Comparison of ENCODE assay signal across 1 cellular context in genomic region chr14:59871166-59871495, GRCh38.
TF ChIP-seq lines count a peak whose summit lies in the region.

No MANE protein-coding gene starts in this region.

TF ChIP-seq in HCT116, 20 proteins besides CTCF, POLR2A, EP300 and RAD21 (continued from another document):
- no peak for TF ChIP-seq CBX3 (IDR thresholded peaks at IDR 0.05; ENCODE audit: low read depth)
- no peak for TF ChIP-seq ELF1 (IDR thresholded peaks at IDR 0.05; ENCODE audit: borderline replicate concordance, low read depth)
- no peak for TF ChIP-seq JUND (IDR thresholded peaks at IDR 0.05)
- no peak for TF ChIP-seq TCF7L2 (IDR thresholded peaks at IDR 0.05; ENCODE audit: borderline replicate concordance, extremely low read depth, insufficient read depth, insufficient read length)
- no peak for TF ChIP-seq EZH2 (IDR thresholded peaks at IDR 0.05)
- no peak for TF ChIP-seq ZNF274 (IDR thresholded peaks at IDR 0.05; ENCODE audit: low read depth, low read length)
- no peak for TF ChIP-seq ATF3 (IDR thresholded peaks at IDR 0.05)
- no peak for TF ChIP-seq SRF (IDR thresholded peaks at IDR 0.05; ENCODE audit: low read depth)
- TF ChIP-seq ZFX (IDR thresholded peaks at IDR 0.05), result no peak
- TF ChIP-seq SIN3A (IDR thresholded peaks at IDR 0.05; ENCODE audit: low read depth), result no peak
- TF ChIP-seq YY1 (IDR thresholded peaks at IDR 0.05; ENCODE audit: extremely low read depth, insufficient replicate concordance, low read depth, low read length), result no peak
- no peak for TF ChIP-seq SP1 (IDR thresholded peaks at IDR 0.05; ENCODE audit: low read depth)
